In the genomic region with DNA sequence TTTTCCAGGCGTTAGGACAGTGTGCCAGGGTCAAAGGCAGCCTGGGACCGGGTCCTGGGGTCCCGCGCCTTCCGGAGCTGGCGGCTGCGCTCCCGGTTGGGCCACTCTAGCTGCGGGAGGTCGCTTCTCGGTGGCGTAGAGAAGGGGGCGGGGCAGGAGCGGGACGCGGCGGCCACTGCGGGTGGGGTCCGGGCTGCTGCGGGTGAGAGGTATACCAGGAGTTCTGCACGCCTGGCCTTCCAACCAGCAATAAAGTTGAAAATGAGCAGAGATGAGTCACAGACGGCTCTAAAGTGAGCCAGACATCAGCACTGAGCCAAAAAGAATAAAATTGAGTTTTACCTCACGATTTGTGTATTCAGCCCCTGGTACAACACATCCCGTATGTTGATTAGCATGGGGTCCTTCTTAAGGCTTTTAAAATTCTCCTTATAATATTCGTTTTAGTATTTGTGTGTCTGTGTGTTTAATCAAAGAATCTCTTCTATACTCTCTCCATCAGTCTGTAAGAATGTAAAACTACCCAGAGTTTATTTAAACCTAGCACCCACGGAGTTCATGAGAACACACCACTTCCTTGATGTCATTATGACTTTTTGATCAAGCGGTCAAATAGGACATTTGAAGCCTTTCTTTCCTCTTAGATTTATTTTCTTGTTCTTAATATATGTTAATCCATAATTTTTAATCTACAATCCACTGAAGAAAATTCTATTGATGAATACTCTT, we compare ENCODE assay signal across 1 cellular context.
TF ChIP-seq lines count a peak whose summit lies in the region.

A gene (minus strand): TSS at position 108 of the 729 bp plus-strand sequence. CDS start 107 bp downstream, at position 1.

TF ChIP-seq in HCT116, 20 proteins besides CTCF, POLR2A, EP300 and RAD21 (continued from another document):
- TF ChIP-seq, protein P1, sequence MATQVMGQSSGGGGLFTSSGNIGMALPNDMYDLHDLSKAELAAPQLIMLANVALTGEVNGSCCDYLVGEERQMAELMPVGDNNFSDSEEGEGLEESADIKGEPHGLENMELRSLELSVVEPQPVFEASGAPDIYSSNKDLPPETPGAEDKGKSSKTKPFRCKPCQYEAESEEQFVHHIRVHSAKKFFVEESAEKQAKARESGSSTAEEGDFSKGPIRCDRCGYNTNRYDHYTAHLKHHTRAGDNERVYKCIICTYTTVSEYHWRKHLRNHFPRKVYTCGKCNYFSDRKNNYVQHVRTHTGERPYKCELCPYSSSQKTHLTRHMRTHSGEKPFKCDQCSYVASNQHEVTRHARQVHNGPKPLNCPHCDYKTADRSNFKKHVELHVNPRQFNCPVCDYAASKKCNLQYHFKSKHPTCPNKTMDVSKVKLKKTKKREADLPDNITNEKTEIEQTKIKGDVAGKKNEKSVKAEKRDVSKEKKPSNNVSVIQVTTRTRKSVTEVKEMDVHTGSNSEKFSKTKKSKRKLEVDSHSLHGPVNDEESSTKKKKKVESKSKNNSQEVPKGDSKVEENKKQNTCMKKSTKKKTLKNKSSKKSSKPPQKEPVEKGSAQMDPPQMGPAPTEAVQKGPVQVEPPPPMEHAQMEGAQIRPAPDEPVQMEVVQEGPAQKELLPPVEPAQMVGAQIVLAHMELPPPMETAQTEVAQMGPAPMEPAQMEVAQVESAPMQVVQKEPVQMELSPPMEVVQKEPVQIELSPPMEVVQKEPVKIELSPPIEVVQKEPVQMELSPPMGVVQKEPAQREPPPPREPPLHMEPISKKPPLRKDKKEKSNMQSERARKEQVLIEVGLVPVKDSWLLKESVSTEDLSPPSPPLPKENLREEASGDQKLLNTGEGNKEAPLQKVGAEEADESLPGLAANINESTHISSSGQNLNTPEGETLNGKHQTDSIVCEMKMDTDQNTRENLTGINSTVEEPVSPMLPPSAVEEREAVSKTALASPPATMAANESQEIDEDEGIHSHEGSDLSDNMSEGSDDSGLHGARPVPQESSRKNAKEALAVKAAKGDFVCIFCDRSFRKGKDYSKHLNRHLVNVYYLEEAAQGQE (IDR thresholded peaks at IDR 0.05; ENCODE audit: low read depth) = no peak
